Comparison of ENCODE assay signal across 8 cellular contexts in genomic region chr1:93347319-93347899, GRCh38. TPM values are rescaled to one million over a fixed set of nuclear protein-coding genes. Genes with fewer than 3 reads are reported as not detected.
A peak's percentile ranks its signal among the peaks of the same experiment; 100 is the strongest.
DNase-seq lines count a peak whose midpoint lies in the region; ATAC-seq and TF ChIP-seq lines count a peak whose summit lies in the region.

No MANE protein-coding gene starts in this region.

- H3K4ac ChIP-seq in mesendoderm (ENCODE audit: low read depth, low read length), result no peak overlapping the region

- H3K79me2 ChIP-seq in mesendoderm (ENCODE audit: control insufficient read depth, insufficient read depth, low read length), result peaks cover 41% of the 10 kb centered on the region

- H3K4me2 ChIP-seq in mesendoderm (ENCODE audit: low read length), result peak overlapping the region; percentile 57

- WGBS in mesendoderm (ENCODE audit: extremely low coverage, insufficient coverage, low lambda C conversion rate), result no CpG with 5 or more reads among the region's 12 CpGs

- intact Hi-C loops in left ventricle myocardium inferior (cut with micrococcal nuclease), result no loop called here
- intact Hi-C loops in Right ventricle myocardium superior (cut with DNase I), result no loop called here
- intact Hi-C loops in vagina (cut with DNase I), result no loop called here

- no peak overlapping the region for H2AK5ac ChIP-seq in mesendoderm (ENCODE audit: low read length)

- H3K27me3 ChIP-seq in left ventricle myocardium inferior (ENCODE audit: low read depth) (no peaks in the 10 kb centered on the region), brain microvascular endothelial cell (replicated peaks) (no peaks in the 10 kb centered on the region), mesendoderm (ENCODE audit: insufficient read depth, low read length, poor library complexity) (no peaks in the 10 kb centered on the region), vagina (no peaks in the 10 kb centered on the region)

- DNase-seq in left ventricle myocardium inferior, result no peak
- no peak for DNase-seq in Right ventricle myocardium superior
- no peak for DNase-seq in brain microvascular endothelial cell
- DNase-seq in mesendoderm, result no peak
- DNase-seq in vagina (ENCODE audit: extremely low spot score in 2 of 2), result no peak
- DNase-seq in OCI-M2 (lab: John Stamatoyannopoulos, UW; ENCODE audit: unreplicated experiment), result no peak
- no peak for DNase-seq in activated CD4-positive, CD25-positive, alpha-beta regulatory T cell treated with anti-CD3 and anti-CD28 coated beads, Interleukin-2, amount 50 U/mL, for 72 hours

- peak overlapping the region; percentile 99 for H3K56ac ChIP-seq in mesendoderm (ENCODE audit: low read length)

- no peak overlapping the region for H4K5ac ChIP-seq in mesendoderm (ENCODE audit: low read length)

- H3K27ac ChIP-seq in left ventricle myocardium inferior (replicated peaks) (peak overlapping the region; percentile 96), brain microvascular endothelial cell (no peak overlapping the region), mesendoderm (ENCODE audit: low read depth, low read length) (no peak overlapping the region), vagina (peak overlapping the region; percentile 96)

- H3K9me3 ChIP-seq in left ventricle myocardium inferior (replicated peaks) (no peaks in the 10 kb centered on the region), vagina (no peaks in the 10 kb centered on the region)

- ATAC-seq in Right ventricle myocardium superior (ENCODE audit: poor library complexity), result no peak
- ATAC-seq in GM19035 (IDR thresholded peaks at IDR 0.05; ENCODE audit: unreplicated experiment), result no peak

- no peaks in the 10 kb centered on the region for H3K36me3 ChIP-seq in left ventricle myocardium inferior
- no peaks in the 10 kb centered on the region for H3K36me3 ChIP-seq in brain microvascular endothelial cell (replicated peaks)
- no peaks in the 10 kb centered on the region for H3K36me3 ChIP-seq in mesendoderm (ENCODE audit: control insufficient read depth, insufficient read depth, low read length)
- H3K36me3 ChIP-seq in vagina, result no peaks in the 10 kb centered on the region

- no peak overlapping the region for H2BK120ac ChIP-seq in mesendoderm (ENCODE audit: low read depth, low read length)

- no peaks in the 10 kb centered on the region for H3K79me1 ChIP-seq in mesendoderm (ENCODE audit: low read length)

- H3K4me1 ChIP-seq in left ventricle myocardium inferior, result peaks cover 88% of the 10 kb centered on the region
- no peaks in the 10 kb centered on the region for H3K4me1 ChIP-seq in mesendoderm (ENCODE audit: control insufficient read depth, low read depth, low read length)
- peaks cover 47% of the 10 kb centered on the region for H3K4me1 ChIP-seq in vagina

- no peak for TF ChIP-seq POLR2A in vagina (IDR thresholded peaks at IDR 0.05)

- no peak overlapping the region for H4K8ac ChIP-seq in mesendoderm (ENCODE audit: low read depth, low read length)

- in situ Hi-C loops in brain microvascular endothelial cell (cut with HindIII; ENCODE audit: low pct_ligation_motif_present, low sequenced_read_pairs), result no loop called here

- H2BK15ac ChIP-seq in mesendoderm (replicated peaks; ENCODE audit: low read depth), result no peak overlapping the region

- H3K9ac ChIP-seq in mesendoderm (ENCODE audit: low read length), result peak overlapping the region; percentile 84

- H2BK5ac ChIP-seq in mesendoderm (ENCODE audit: low read length), result no peak overlapping the region

- H3K4me3 ChIP-seq in left ventricle myocardium inferior (peak overlapping the region; percentile 93), brain microvascular endothelial cell (ENCODE audit: low read depth, low read length) (peak overlapping the region; percentile 91), mesendoderm (ENCODE audit: low read length) (peak overlapping the region; percentile 72), vagina (peak overlapping the region; percentile 93 to 96)

- TF ChIP-seq CTCF in left ventricle myocardium inferior (IDR thresholded peaks at IDR 0.05; ENCODE audit: borderline replicate concordance), result no peak
- no peak for TF ChIP-seq CTCF in brain microvascular endothelial cell (IDR thresholded peaks at IDR 0.05; ENCODE audit: low read depth, low read length, missing control alignments)
- no peak for TF ChIP-seq CTCF in vagina (IDR thresholded peaks at IDR 0.05)

- no peak overlapping the region for H3K23ac ChIP-seq in mesendoderm (ENCODE audit: low read length)

- H3K18ac ChIP-seq in mesendoderm (ENCODE audit: low read length), result no peak overlapping the region

RNA-seq across cellular contexts. Expression of gene DR1, which starts 1.7 kb away (rescaled TPM):
- total RNA-seq in left ventricle myocardium inferior (37.7 TPM), Right ventricle myocardium superior (33.2 TPM), vagina (20.6 TPM)
- 40.7 TPM for polyA plus RNA-seq in mesendoderm (2013, experiment 1 of 2)
- polyA plus RNA-seq in mesendoderm (2013, experiment 2 of 2), result 39.8 TPM

Comparison
In these comparisons a context has a peak if more than half of its experiments do, and no peak if none do; other contexts are left out.
1. H3K27ac ChIP-seq: peak in left ventricle myocardium inferior (single experiment) and vagina (single experiment); none in brain microvascular endothelial cell (single experiment) and mesendoderm (single experiment).
2. Peak in every context shown above with its lines, with median percentiles within 50 percentile points of each other: H3K4me3 ChIP-seq.